ENCODE assay signal across 16 cellular contexts in genomic region chr6:90469906-90470305, GRCh38.
"Had no signal": no experiment of that assay in that cellular context is flagged by ENCODE, and none has a peak within 500 bp of the region (broad histone marks: within the 10 kb centered on the region; RNA-seq: fewer than 3 reads in every experiment).

No MANE protein-coding gene starts in this region.

- FAIRE-seq: endometrium had no signal

- H3K36me3 ChIP-seq: adrenal gland, neutrophil, sigmoid colon, thoracic aorta, uterus had no signal

- H3K4me3 ChIP-seq: adrenal gland, dorsolateral prefrontal cortex, sigmoid colon, thoracic aorta, uterus had no signal

- H3K27me3 ChIP-seq: adrenal gland, dorsolateral prefrontal cortex, neutrophil, sigmoid colon, uterus had no signal

- H3K4me1 ChIP-seq: adrenal gland, sigmoid colon, uterus had no signal

- DNase-seq: activated CD4-positive, alpha-beta T cell treated with anti-CD3 and anti-CD28 coated beads, Interleukin-2, amount 10 ng/mL, durations not matched to agents 24 days and 14 days; activated naive CD4-positive, alpha-beta T cell treated with anti-CD3 and anti-CD28 coated beads, Interleukin-2, amount 10 ng/mL, durations not matched to agents 7 days and 5 days; adrenal gland; dorsolateral prefrontal cortex; hypothalamus; kidney glomerular epithelial cell; naive thymus-derived CD4-positive, alpha-beta T cell; sigmoid colon; stimulated activated CD4-positive, alpha-beta T cell treated with anti-CD3 and anti-CD28 coated beads, Interleukin-4, amount 100 ng/mL, for 1 hour; T-helper 17 cell; uterus had no signal

- ATAC-seq: naive thymus-derived CD4-positive, alpha-beta T cell; SK-N-SH treated with all-trans-retinoic acid at 6 μM for 48 hours; T-helper 17 cell; WTC11 had no signal

- H3K9me3 ChIP-seq: adrenal gland, neutrophil, sigmoid colon, thoracic aorta, uterus had no signal

- H3K27ac ChIP-seq: adrenal gland, dorsolateral prefrontal cortex, neutrophil, sigmoid colon, thoracic aorta, uterus had no signal
